Comparison of ENCODE assay signal across 29 cellular contexts in genomic region chr7:139495726-139496125, GRCh38. TPM values are rescaled to one million over a fixed set of nuclear protein-coding genes. Genes with fewer than 3 reads are reported as not detected.
DNase-seq lines count a peak whose midpoint lies in the region; ATAC-seq and TF ChIP-seq lines count a peak whose summit lies in the region.
"Had no signal": no experiment of that assay in that cellular context is flagged by ENCODE, and none has a peak within 500 bp of the region (broad histone marks: within the 10 kb centered on the region; RNA-seq: fewer than 3 reads in every experiment).

No MANE protein-coding gene starts in this region.

- H3K9me3 Mint-ChIP-seq in endodermal cell: peaks cover 10% of the 10 kb centered on the region

- no peaks in the 10 kb centered on the region for H3K4me1 Mint-ChIP-seq in endodermal cell

- TF ChIP-seq CTCF in endodermal cell (conservative IDR thresholded peaks at IDR 0.05): no peak
- TF ChIP-seq CTCF in Peyer's patch (IDR thresholded peaks at IDR 0.05): no peak

- H3K4me1 ChIP-seq in endodermal cell (ENCODE audit: control insufficient read depth, insufficient read depth, low read length) (no peaks in the 10 kb centered on the region), Peyer's patch (peaks cover 0 to 4% (median 0%) of the 10 kb centered on the region in 4 donors)
- H3K4me1 ChIP-seq: BE2C, Caco-2, SJCRH30, upper lobe of right lung had no signal

- H3K4me3 Mint-ChIP-seq in endodermal cell: no peak overlapping the region
- H3K4me3 Mint-ChIP-seq: activated CD4-positive, alpha-beta memory T cell treated with anti-CD3 and anti-CD28 coated beads for 36 hours; activated naive CD4-positive, alpha-beta T cell treated with anti-CD3 and anti-CD28 coated beads, Interleukin-2, amount 50 U/mL, for 24 hours; activated T-cell treated with anti-CD3 and anti-CD28 coated beads, Interleukin-2, amount 50 U/mL, for 24 hours had no signal

- 50 to 85% methylated on average over 1 to 6 of the region's 6 CpGs for WGBS in endodermal cell (ENCODE audit: insufficient coverage in 1 of 2, insufficient read length in 1 of 2), 2 experiments

- TF ChIP-seq POLR2A in Peyer's patch (IDR thresholded peaks at IDR 0.05): no peak

- no peak overlapping the region for H3K9ac ChIP-seq in endodermal cell (ENCODE audit: extremely low read depth, low read length, poor library complexity, severe bottlenecking)

- ATAC-seq in GM18909 (IDR thresholded peaks at IDR 0.05; ENCODE audit: poor library complexity, unreplicated experiment): peak; percentile 10
- ATAC-seq in HG03135 (IDR thresholded peaks at IDR 0.05; ENCODE audit: unreplicated experiment): peak; percentile 9
- ATAC-seq: lower lobe of right lung, upper lobe of right lung had no signal

- H3K27ac ChIP-seq in endodermal cell (ENCODE audit: low read depth, low read length): peak overlapping the region; percentile 53
- H3K27ac ChIP-seq in Peyer's patch: no peak overlapping the region
- H3K27ac ChIP-seq: 22Rv1, HL-60, lower lobe of right lung, PC-9, SJCRH30, upper lobe of right lung, VCaP had no signal

- H3K36me3 Mint-ChIP-seq in endodermal cell (ENCODE audit: low read depth): no peaks in the 10 kb centered on the region
- H3K36me3 Mint-ChIP-seq: activated CD4-positive, alpha-beta memory T cell treated with anti-CD3 and anti-CD28 coated beads for 36 hours had no signal

- H3K27me3 Mint-ChIP-seq in endodermal cell (ENCODE audit: insufficient read depth): peaks cover 24% of the 10 kb centered on the region
- H3K27me3 Mint-ChIP-seq: activated naive CD4-positive, alpha-beta T cell treated with anti-CD3 and anti-CD28 coated beads, Interleukin-2, amount 50 U/mL, for 24 hours had no signal

- H3K27me3 ChIP-seq in endodermal cell (ENCODE audit: control insufficient read depth, insufficient read depth, low read length, poor library complexity, severe bottlenecking): peaks cover 19% of the 10 kb centered on the region
- no peaks in the 10 kb centered on the region for H3K27me3 ChIP-seq in Peyer's patch
- H3K27me3 ChIP-seq: BE2C, SJCRH30, upper lobe of right lung had no signal

- H3K9me3 ChIP-seq in endodermal cell (ENCODE audit: control insufficient read depth, low read length): peaks cover 12% of the 10 kb centered on the region
- peaks cover 0 to 6% (median 3%) of the 10 kb centered on the region in 4 donors for H3K9me3 ChIP-seq in Peyer's patch
- H3K9me3 ChIP-seq: BE2C, SJCRH30 had no signal

- H3K4me3 ChIP-seq in endodermal cell (ENCODE audit: low read length) (no peak overlapping the region), Peyer's patch (no peak overlapping the region)
- H3K4me3 ChIP-seq: lower lobe of right lung, PC-9, SJCRH30, upper lobe of right lung had no signal

- DNase-seq in NCI-H146 (lab: John Stamatoyannopoulos, UW): peak; percentile 54
- DNase-seq in NCI-H146 treated with DMSO at 0.1 percent for 48 hours (lab: John Stamatoyannopoulos, UW; ENCODE audit: unreplicated experiment): no peak
- no peak for DNase-seq in endodermal cell
- DNase-seq in NCI-H510A treated with DMSO at 0.1 percent for 48 hours (lab: John Stamatoyannopoulos, UW): no peak
- DNase-seq in Peyer's patch: no peak
- no peak for DNase-seq in NK-92 treated with Interleukin-12 subunit alpha and Interleukin-12 subunit beta, amount 100 ng/mL, for 24 hours (lab: John Stamatoyannopoulos, UW)
- DNase-seq: activated T-cell treated with anti-CD3 and anti-CD28 coated beads, Interleukin-2, amount 50 U/mL, for 24 hours; BE2C; Caco-2; DND-41; effector CD4-positive, alpha-beta T cell; hippocampal formation; lower lobe of right lung; PC-9; SJCRH30; small intestine; upper lobe of right lung had no signal

- no peak overlapping the region for H3K27ac Mint-ChIP-seq in endodermal cell
- H3K27ac Mint-ChIP-seq: activated CD4-positive, alpha-beta memory T cell treated with anti-CD3 and anti-CD28 coated beads for 36 hours; activated naive CD4-positive, alpha-beta T cell treated with anti-CD3 and anti-CD28 coated beads, Interleukin-2, amount 50 U/mL, for 24 hours; activated T-cell treated with anti-CD3 and anti-CD28 coated beads, Interleukin-2, amount 50 U/mL, for 24 hours had no signal

- H3K36me3 ChIP-seq in endodermal cell (ENCODE audit: control insufficient read depth, insufficient read depth, low read length): no peaks in the 10 kb centered on the region
- H3K36me3 ChIP-seq in Peyer's patch: no peaks in the 10 kb centered on the region
- H3K36me3 ChIP-seq: BE2C, lower lobe of right lung, SJCRH30, upper lobe of right lung had no signal

RNA-seq across cellular contexts. Expression of gene KLRG2, which starts 12.3 kb away (rescaled TPM):
- total RNA-seq in endodermal cell: 1 to 10 TPM; 1.9 to 4.2 TPM
- 0.89 TPM for polyA plus RNA-seq in endodermal cell (2013, experiment 1 of 2)
- polyA plus RNA-seq in endodermal cell (2013, experiment 2 of 2): 0.83 TPM
- not detected for total RNA-seq in Peyer's patch
- total RNA-seq: cerebellum, frontal cortex had no signal
- polyA plus RNA-seq: small intestine had no signal

RNA-seq across cellular contexts. Expression of gene CLEC2L, which starts 27.8 kb away (rescaled TPM):
- total RNA-seq in endodermal cell (1 to 10 TPM; 1.2 to 1.5 TPM), Peyer's patch (not detected)
- polyA plus RNA-seq in endodermal cell (2013, experiment 1 of 2): 0.61 TPM
- 0.41 TPM for polyA plus RNA-seq in endodermal cell (2013, experiment 2 of 2)
- total RNA-seq: activated CD4-positive, alpha-beta memory T cell treated with anti-CD3 and anti-CD28 coated beads for 36 hours; Caco-2; lower lobe of right lung; M059J; PC-9; SJCRH30; T-helper 1 cell treated with Interleukin-12 subunit alpha and Interleukin-12 subunit beta and Interleukin-4 antibody, amounts not matched to agents 30 ng/mL and 1 ng/mL, for 36 hours; upper lobe of right lung had no signal
- polyA plus RNA-seq: keratinocyte had no signal
